Comparison of ENCODE assay signal across 29 cellular contexts in the genomic region with DNA sequence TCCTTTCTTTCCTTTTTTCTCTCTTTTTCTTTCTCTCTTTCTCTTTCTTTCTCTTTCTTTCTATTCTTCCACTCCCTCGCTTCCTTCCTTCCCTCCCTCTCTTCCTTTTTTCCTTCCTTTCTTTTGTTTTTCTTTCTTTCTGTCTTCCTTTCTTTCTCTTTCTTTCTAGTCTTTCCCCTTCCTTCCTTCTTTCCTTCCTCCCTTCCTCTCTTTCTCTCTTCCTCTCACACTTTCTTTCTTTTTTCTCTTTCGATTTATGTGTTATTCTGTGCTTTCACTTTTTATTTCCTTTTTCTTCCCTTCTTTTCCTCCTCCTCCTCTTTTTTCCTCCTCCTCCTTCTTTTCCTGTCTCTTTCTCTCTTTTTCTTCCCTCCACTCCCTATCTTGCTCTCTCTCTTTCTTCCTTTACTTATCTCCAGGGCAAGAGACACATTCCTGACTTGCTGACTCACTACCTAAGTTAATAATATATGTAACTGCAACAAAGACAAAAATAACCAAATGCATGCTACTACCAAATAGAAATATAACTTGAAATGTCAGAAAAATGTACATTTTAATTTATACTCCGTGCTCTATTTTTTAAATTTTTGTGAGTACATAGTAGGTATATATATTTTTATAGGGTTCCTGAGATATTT.
DNase-seq lines count a peak whose midpoint lies in the region; ATAC-seq and TF ChIP-seq lines count a peak whose summit lies in the region.
"Had no signal": no experiment of that assay in that cellular context is flagged by ENCODE, and none has a peak within 500 bp of the region (broad histone marks: within the 10 kb centered on the region; RNA-seq: fewer than 3 reads in every experiment).

No MANE protein-coding gene starts in this region.

- no peak for TF ChIP-seq POLR2A in breast epithelium (IDR thresholded peaks at IDR 0.05)
- no peak for TF ChIP-seq POLR2A in ovary (IDR thresholded peaks at IDR 0.05)

- TF ChIP-seq CTCF in MCF 10A (IDR thresholded peaks at IDR 0.05; ENCODE audit: unreplicated experiment) (no peak), breast epithelium (IDR thresholded peaks at IDR 0.05) (no peak), WTC11 (IDR thresholded peaks at IDR 0.05) (no peak), ovary (IDR thresholded peaks at IDR 0.05) (no peak)

- H3K27me3 Mint-ChIP-seq in MCF 10A (ENCODE audit: insufficient read depth, unreplicated experiment) (no peaks in the 10 kb centered on the region), WTC11 (ENCODE audit: low read depth) (no peaks in the 10 kb centered on the region)
- H3K27me3 Mint-ChIP-seq in natural killer cell treated with Interleukin-12 subunit alpha and Interleukin-12 subunit beta and Interleukin-15 and Interleukin-18, amount 100 ng/mL, for 72 hours: no peaks in the 10 kb centered on the region
- H3K27me3 Mint-ChIP-seq: CD4-positive, alpha-beta T cell; IgD-negative memory B cell had no signal

- H3K27me3 ChIP-seq in breast epithelium (no peaks in the 10 kb centered on the region), ovary (no peaks in the 10 kb centered on the region)
- H3K27me3 ChIP-seq: BLaER1 treated with 17β-estradiol and CSF1 and Interleukin-3, amounts not matched to agents 10 nM and 100 nM; SJSA1 had no signal

- H3K27ac ChIP-seq in breast epithelium (no peak overlapping the region), ovary (no peak overlapping the region)
- H3K27ac ChIP-seq: BLaER1 treated with 17β-estradiol and CSF1 and Interleukin-3, amounts not matched to agents 10 nM and 100 nM; HL-60; PC-9; SJSA1 had no signal

- no peaks in the 10 kb centered on the region for H3K36me3 Mint-ChIP-seq in MCF 10A (ENCODE audit: insufficient read depth, unreplicated experiment)
- H3K36me3 Mint-ChIP-seq in WTC11: no peaks in the 10 kb centered on the region
- no peaks in the 10 kb centered on the region for H3K36me3 Mint-ChIP-seq in natural killer cell treated with Interleukin-12 subunit alpha and Interleukin-12 subunit beta and Interleukin-15 and Interleukin-18, amount 100 ng/mL, for 72 hours
- H3K36me3 Mint-ChIP-seq: IgD-negative memory B cell had no signal

- peaks cover 0 to 4% of the 10 kb centered on the region in 2 donors for H3K9me3 ChIP-seq in breast epithelium
- H3K9me3 ChIP-seq in ovary: no peaks in the 10 kb centered on the region
- H3K9me3 ChIP-seq: HAP-1 had no signal

- CTCF ChIA-PET in MCF 10A (lab: Yijun Ruan, JAX) (no interaction called here), WTC11 (lab: Charles Lee) (no interaction called here)

- intact Hi-C loops in MCF 10A (cut with micrococcal nuclease) (no loop called here), breast epithelium (cut with DNase I; ENCODE audit: low total_unique reads) (no loop called here), ovary (cut with DNase I) (no loop called here)

- H3K36me3 ChIP-seq in breast epithelium (no peaks in the 10 kb centered on the region), ovary (no peaks in the 10 kb centered on the region)
- H3K36me3 ChIP-seq: BLaER1 treated with 17β-estradiol and CSF1 and Interleukin-3, amounts not matched to agents 10 nM and 100 nM; HAP-1; SJSA1 had no signal

- peaks cover 21% of the 10 kb centered on the region for H3K9me3 Mint-ChIP-seq in MCF 10A (ENCODE audit: unreplicated experiment)
- peaks cover 57% of the 10 kb centered on the region for H3K9me3 Mint-ChIP-seq in WTC11
- peaks cover 16% of the 10 kb centered on the region for H3K9me3 Mint-ChIP-seq in natural killer cell treated with Interleukin-12 subunit alpha and Interleukin-12 subunit beta and Interleukin-15 and Interleukin-18, amount 100 ng/mL, for 72 hours

- POLR2A ChIA-PET in MCF 10A (lab: Yijun Ruan, JAX): no interaction called here
- POLR2A ChIA-PET in WTC11 (lab: Charles Lee): no interaction called here

- WGBS in ovary, 3 donors: 67 to 78% (median 76%) methylated on average over 3 of the region's 3 CpGs

- peak overlapping the region; percentile 1 for H3K27ac Mint-ChIP-seq in MCF 10A (ENCODE audit: low read depth, unreplicated experiment)
- H3K27ac Mint-ChIP-seq in WTC11: no peak overlapping the region
- H3K27ac Mint-ChIP-seq in natural killer cell treated with Interleukin-12 subunit alpha and Interleukin-12 subunit beta and Interleukin-15 and Interleukin-18, amount 100 ng/mL, for 72 hours: no peak overlapping the region
- H3K27ac Mint-ChIP-seq: CD4-positive, alpha-beta T cell; IgD-negative memory B cell had no signal

- ATAC-seq in WTC11: no peak
- no peak for ATAC-seq in natural killer cell treated with Interleukin-12 subunit alpha and Interleukin-12 subunit beta and Interleukin-15 and Interleukin-18, amount 100 ng/mL, for 72 hours
- ATAC-seq: GM12878 had no signal

- H3K4me3 Mint-ChIP-seq in MCF 10A (ENCODE audit: unreplicated experiment) (no peak overlapping the region), WTC11 (no peak overlapping the region)
- H3K4me3 Mint-ChIP-seq in natural killer cell treated with Interleukin-12 subunit alpha and Interleukin-12 subunit beta and Interleukin-15 and Interleukin-18, amount 100 ng/mL, for 72 hours: no peak overlapping the region
- H3K4me3 Mint-ChIP-seq: CD4-positive, alpha-beta T cell; IgD-negative memory B cell had no signal

- BruUV-seq in MCF 10A (replicated peaks; lab: Mats Ljungman, UMichigan): no TSS peak

- no peaks in the 10 kb centered on the region for H3K4me1 ChIP-seq in breast epithelium
- H3K4me1 ChIP-seq in ovary (ENCODE audit: insufficient read depth): no peaks in the 10 kb centered on the region
- H3K4me1 ChIP-seq: BLaER1 treated with 17β-estradiol and CSF1 and Interleukin-3, amounts not matched to agents 10 nM and 100 nM; HAP-1; SJSA1 had no signal

- DNase-seq in MCF 10A (ENCODE audit: unreplicated experiment) (peak; percentile 16), breast epithelium (ENCODE audit: low spot score in 2 of 2) (no peak), WTC11 (ENCODE audit: low spot score) (no peak), hepatic stellate cell (ENCODE audit: low spot score) (peak; percentile 17), ovary (no peak), KG1 (lab: John Stamatoyannopoulos, UW) (no peak), NCI-H1694 treated with DMSO at 0.1 percent for 48 hours (lab: John Stamatoyannopoulos, UW) (no peak)
- no peak for DNase-seq in natural killer cell treated with Interleukin-12 subunit alpha and Interleukin-12 subunit beta and Interleukin-15 and Interleukin-18, amount 100 ng/mL, for 72 hours (ENCODE audit: low spot score)
- DNase-seq: AML-193; CD4-positive, alpha-beta T cell; GDM1; GOT3; Karpas-422; NCI-H1092 treated with DMSO at 0.1 percent for 48 hours; NCI-H1436; NCI-H1930; NCI-H2107; NCI-H524; NCI-H748 treated with DMSO at 0.1 percent for 48 hours; NK-92 treated with Interleukin-12 subunit alpha and Interleukin-12 subunit beta, amount 100 ng/mL, for 24 hours; PC-9; Right ventricle myocardium superior; RPMI8226 had no signal

- no peak for TF ChIP-seq EP300 in ovary (IDR thresholded peaks at IDR 0.05)

- H3K4me1 Mint-ChIP-seq in MCF 10A (ENCODE audit: insufficient read depth, unreplicated experiment): peaks cover 16% of the 10 kb centered on the region
- H3K4me1 Mint-ChIP-seq in WTC11: no peaks in the 10 kb centered on the region
- no peaks in the 10 kb centered on the region for H3K4me1 Mint-ChIP-seq in natural killer cell treated with Interleukin-12 subunit alpha and Interleukin-12 subunit beta and Interleukin-15 and Interleukin-18, amount 100 ng/mL, for 72 hours (ENCODE audit: low read depth in 2 of 2)
- H3K4me1 Mint-ChIP-seq: IgD-negative memory B cell had no signal

- H3K4me3 ChIP-seq in breast epithelium (no peak overlapping the region), ovary (no peak overlapping the region)
- H3K4me3 ChIP-seq: BLaER1 treated with 17β-estradiol and CSF1 and Interleukin-3, amounts not matched to agents 10 nM and 100 nM; GM12878; HAP-1; PC-9; SJSA1 had no signal

TF ChIP-seq in WTC11, 78 proteins besides CTCF, POLR2A, EP300 and RAD21:
- TF ChIP-seq ZNF263 (CRISPR knock-in tag; IDR thresholded peaks at IDR 0.05; ENCODE audit: low read depth) (no peak), TCF7 (CRISPR knock-in tag; IDR thresholded peaks at IDR 0.05; ENCODE audit: low read depth) (no peak), ZNF317 (CRISPR knock-in tag; IDR thresholded peaks at IDR 0.05; ENCODE audit: borderline replicate concordance, low read depth) (no peak), ZNF425 (CRISPR knock-in tag; conservative IDR thresholded peaks at IDR 0.05) (no peak), SMAD4 (CRISPR knock-in tag; IDR thresholded peaks at IDR 0.05) (no peak), ZNF512 (CRISPR knock-in tag; IDR thresholded peaks at IDR 0.05; ENCODE audit: borderline replicate concordance) (peak; percentile 50; the same call in 1 of the 2 replicates)

Comparison
In these comparisons a context has a peak if more than half of its experiments do, and no peak if none do; other contexts are left out.
1. DNase-seq: peak in MCF 10A (single experiment) and hepatic stellate cell (single experiment); none in breast epithelium (0 of 2), WTC11 (single experiment), ovary (0 of 5), KG1 (single experiment), natural killer cell treated with Interleukin-12 subunit alpha and Interleukin-12 subunit beta and Interleukin-15 and Interleukin-18, amount 100 ng/mL, for 72 hours (single experiment) and NCI-H1694 treated with DMSO at 0.1 percent for 48 hours (single experiment).